Comparison of ENCODE assay signal across 16 cellular contexts in the genomic region with DNA sequence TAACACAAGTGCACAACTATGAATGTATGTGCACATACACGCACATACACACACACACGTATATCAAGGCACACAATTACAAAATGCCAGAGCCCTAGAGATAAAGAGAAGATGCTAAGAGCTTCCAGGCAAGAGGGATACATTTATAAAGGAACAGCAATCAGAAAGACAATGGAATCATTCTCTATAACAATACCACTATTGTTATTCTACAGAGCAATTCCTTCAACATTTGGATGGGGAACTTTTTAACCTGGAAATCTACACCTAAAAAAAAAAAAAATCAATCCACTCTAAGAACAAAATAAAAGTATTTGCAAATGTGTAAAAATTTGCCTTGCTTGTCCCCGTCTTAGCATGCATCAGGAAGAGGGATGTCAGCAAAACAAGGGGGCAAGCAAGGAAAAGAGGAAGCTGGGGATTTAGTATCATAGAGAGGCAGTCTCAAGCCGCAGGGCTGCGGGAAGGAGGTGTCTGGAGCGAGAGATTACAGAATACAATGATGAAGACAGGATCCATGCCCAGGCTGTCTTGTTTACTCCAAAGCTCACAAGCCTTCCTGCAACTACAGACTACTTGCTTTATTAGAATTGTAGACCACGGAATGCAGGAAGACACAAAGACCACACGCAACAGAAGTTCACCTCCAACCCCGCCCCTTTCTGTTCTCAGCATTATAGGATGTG.
DNase-seq lines count a peak whose midpoint lies in the region; ATAC-seq and TF ChIP-seq lines count a peak whose summit lies in the region.
"Had no signal": no experiment of that assay in that cellular context is flagged by ENCODE, and none has a peak within 500 bp of the region (broad histone marks: within the 10 kb centered on the region; RNA-seq: fewer than 3 reads in every experiment).

No MANE protein-coding gene starts in this region.

- DNase-seq in breast epithelium (ENCODE audit: low spot score in 2 of 2) = no peak
- DNase-seq in MCF 10A (ENCODE audit: unreplicated experiment) = no peak
- peak; percentile 54 for DNase-seq in SKM-1 treated with dmso at 0.1 percent for 144 hours (lab: John Stamatoyannopoulos, UW; ENCODE audit: unreplicated experiment)
- DNase-seq in iPS DF 6.9 (ENCODE audit: low read depth, low spot score) = no peak
- no peak for DNase-seq in stimulated activated effector memory CD8-positive, alpha-beta T cell treated with anti-CD3 and anti-CD28 coated beads, Interleukin-12 subunit alpha, Interleukin-12 subunit beta, amount 100 ng/mL, for 72 hours (ENCODE audit: low spot score in 2 of 2)
- DNase-seq in activated naive CD4-positive, alpha-beta T cell treated with anti-CD3 and anti-CD28 coated beads for 36 hours = no peak
- DNase-seq: 8988T; activated CD8-positive, alpha-beta memory T cell treated with anti-CD3 and anti-CD28 coated beads, Interleukin-2, amount 50 U/mL, for 48 hours; effector memory CD8-positive, alpha-beta T cell; NCI-H1694 treated with DMSO at 0.1 percent for 48 hours; NCI-H226; stimulated activated CD4-positive, alpha-beta T cell treated with anti-CD3 and anti-CD28 coated beads, Interleukin-2, amount 100 ng/mL, for 48 hours; testis had no signal

- no CpG with 5 or more reads among the region's 9 CpGs for WGBS in iPS DF 6.9 (ENCODE audit: insufficient coverage, insufficient read length)

- H3K36me3 ChIP-seq in breast epithelium = no peaks in the 10 kb centered on the region
- H3K36me3 ChIP-seq in iPS DF 6.9 (ENCODE audit: control insufficient read depth, insufficient read depth, low read length) = no peaks in the 10 kb centered on the region
- H3K36me3 ChIP-seq: BLaER1 had no signal

- H3K27me3 Mint-ChIP-seq in MCF 10A (ENCODE audit: insufficient read depth, unreplicated experiment) = no peaks in the 10 kb centered on the region
- H3K27me3 Mint-ChIP-seq in activated naive CD4-positive, alpha-beta T cell treated with anti-CD3 and anti-CD28 coated beads for 36 hours (ENCODE audit: low read depth) = peaks cover 22% of the 10 kb centered on the region

- H3K9me3 ChIP-seq in breast epithelium (no peaks in the 10 kb centered on the region), iPS DF 6.9 (ENCODE audit: control insufficient read depth, insufficient read depth, low read length) (no peaks in the 10 kb centered on the region)
- H3K9me3 ChIP-seq: BLaER1, testis had no signal

- H3K27ac Mint-ChIP-seq in MCF 10A (ENCODE audit: low read depth, unreplicated experiment) = no peak overlapping the region
- H3K27ac Mint-ChIP-seq in stimulated activated effector memory CD8-positive, alpha-beta T cell treated with anti-CD3 and anti-CD28 coated beads, Interleukin-12 subunit alpha, Interleukin-12 subunit beta, amount 100 ng/mL, for 72 hours = no peak overlapping the region
- no peak overlapping the region for H3K27ac Mint-ChIP-seq in activated naive CD4-positive, alpha-beta T cell treated with anti-CD3 and anti-CD28 coated beads for 36 hours
- H3K27ac Mint-ChIP-seq: effector memory CD8-positive, alpha-beta T cell had no signal

- H3K27ac ChIP-seq in breast epithelium = peak overlapping the region; percentile 45 to 55
- peak overlapping the region; percentile 11 for H3K27ac ChIP-seq in iPS DF 6.9 (ENCODE audit: low read length)
- H3K27ac ChIP-seq: BLaER1, testis had no signal

- no peak for TF ChIP-seq POLR2A in breast epithelium (IDR thresholded peaks at IDR 0.05)

- H3K4me3 ChIP-seq in breast epithelium (peak overlapping the region in 1 of 3 donors; percentile 8), iPS DF 6.9 (ENCODE audit: low read length) (no peak overlapping the region)
- H3K4me3 ChIP-seq: BLaER1, testis had no signal

- POLR2A ChIA-PET in MCF 10A (lab: Yijun Ruan, JAX) = no interaction called here

- H3K4me1 Mint-ChIP-seq in MCF 10A (ENCODE audit: insufficient read depth, unreplicated experiment) = no peaks in the 10 kb centered on the region
- peaks cover 5% of the 10 kb centered on the region for H3K4me1 Mint-ChIP-seq in stimulated activated effector memory CD8-positive, alpha-beta T cell treated with anti-CD3 and anti-CD28 coated beads, Interleukin-12 subunit alpha, Interleukin-12 subunit beta, amount 100 ng/mL, for 72 hours
- H3K4me1 Mint-ChIP-seq in activated naive CD4-positive, alpha-beta T cell treated with anti-CD3 and anti-CD28 coated beads for 36 hours (ENCODE audit: low read depth) = no peaks in the 10 kb centered on the region

- intact Hi-C loops in breast epithelium (cut with DNase I; ENCODE audit: low total_unique reads) (no loop called here), MCF 10A (cut with micrococcal nuclease) (no loop called here)
- intact Hi-C loops in activated naive CD4-positive, alpha-beta T cell treated with anti-CD3 and anti-CD28 coated beads for 36 hours (cut with micrococcal nuclease) = no loop called here

- ATAC-seq in HG03571 (IDR thresholded peaks at IDR 0.05; ENCODE audit: unreplicated experiment) (no peak), HG02973 (IDR thresholded peaks at IDR 0.05; ENCODE audit: unreplicated experiment) (no peak)
- ATAC-seq in stimulated activated effector memory CD8-positive, alpha-beta T cell treated with anti-CD3 and anti-CD28 coated beads, Interleukin-12 subunit alpha, Interleukin-12 subunit beta, amount 100 ng/mL, for 72 hours = no peak
- ATAC-seq: effector memory CD8-positive, alpha-beta T cell had no signal

- no peak for TF ChIP-seq CTCF in breast epithelium (IDR thresholded peaks at IDR 0.05)
- no peak for TF ChIP-seq CTCF in MCF 10A (IDR thresholded peaks at IDR 0.05; ENCODE audit: unreplicated experiment)

- CTCF ChIA-PET in MCF 10A (lab: Yijun Ruan, JAX) = interaction anchor here (0.6 kb wide), 1 partner anchor 565 kb away, joined by 3 read pairs; no protein-coding TSS in a partner anchor
- CTCF ChIA-PET in activated naive CD4-positive, alpha-beta T cell treated with anti-CD3 and anti-CD28 coated beads for 36 hours (lab: Charles Lee) = no interaction called here

- no peak overlapping the region for H3K4me3 Mint-ChIP-seq in MCF 10A (ENCODE audit: unreplicated experiment)
- H3K4me3 Mint-ChIP-seq in stimulated activated effector memory CD8-positive, alpha-beta T cell treated with anti-CD3 and anti-CD28 coated beads, Interleukin-12 subunit alpha, Interleukin-12 subunit beta, amount 100 ng/mL, for 72 hours = no peak overlapping the region
- no peak overlapping the region for H3K4me3 Mint-ChIP-seq in activated naive CD4-positive, alpha-beta T cell treated with anti-CD3 and anti-CD28 coated beads for 36 hours
- H3K4me3 Mint-ChIP-seq: effector memory CD8-positive, alpha-beta T cell had no signal

- H3K9me3 Mint-ChIP-seq in MCF 10A (ENCODE audit: unreplicated experiment) = peaks cover 32% of the 10 kb centered on the region
- no peaks in the 10 kb centered on the region for H3K9me3 Mint-ChIP-seq in stimulated activated effector memory CD8-positive, alpha-beta T cell treated with anti-CD3 and anti-CD28 coated beads, Interleukin-12 subunit alpha, Interleukin-12 subunit beta, amount 100 ng/mL, for 72 hours
- no peaks in the 10 kb centered on the region for H3K9me3 Mint-ChIP-seq in activated naive CD4-positive, alpha-beta T cell treated with anti-CD3 and anti-CD28 coated beads for 36 hours

- H3K4me1 ChIP-seq in breast epithelium (no peaks in the 10 kb centered on the region), iPS DF 6.9 (ENCODE audit: control insufficient read depth, insufficient read depth, low read length) (peaks cover 4% of the 10 kb centered on the region; the same call in 1 of the 2 replicates)
- H3K4me1 ChIP-seq: BLaER1 had no signal

- no peaks in the 10 kb centered on the region for H3K27me3 ChIP-seq in breast epithelium
- H3K27me3 ChIP-seq in iPS DF 6.9 (ENCODE audit: control insufficient read depth, insufficient read depth, low read length) = no peaks in the 10 kb centered on the region
- H3K27me3 ChIP-seq: BLaER1, testis had no signal

- no peaks in the 10 kb centered on the region for H3K36me3 Mint-ChIP-seq in MCF 10A (ENCODE audit: insufficient read depth, unreplicated experiment)
- no peaks in the 10 kb centered on the region for H3K36me3 Mint-ChIP-seq in stimulated activated effector memory CD8-positive, alpha-beta T cell treated with anti-CD3 and anti-CD28 coated beads, Interleukin-12 subunit alpha, Interleukin-12 subunit beta, amount 100 ng/mL, for 72 hours
- no peaks in the 10 kb centered on the region for H3K36me3 Mint-ChIP-seq in activated naive CD4-positive, alpha-beta T cell treated with anti-CD3 and anti-CD28 coated beads for 36 hours (ENCODE audit: low read depth)

- BruUV-seq in MCF 10A (replicated peaks; lab: Mats Ljungman, UMichigan) = no TSS peak
